ENCODE assay signal across 19 cellular contexts in the genomic region with DNA sequence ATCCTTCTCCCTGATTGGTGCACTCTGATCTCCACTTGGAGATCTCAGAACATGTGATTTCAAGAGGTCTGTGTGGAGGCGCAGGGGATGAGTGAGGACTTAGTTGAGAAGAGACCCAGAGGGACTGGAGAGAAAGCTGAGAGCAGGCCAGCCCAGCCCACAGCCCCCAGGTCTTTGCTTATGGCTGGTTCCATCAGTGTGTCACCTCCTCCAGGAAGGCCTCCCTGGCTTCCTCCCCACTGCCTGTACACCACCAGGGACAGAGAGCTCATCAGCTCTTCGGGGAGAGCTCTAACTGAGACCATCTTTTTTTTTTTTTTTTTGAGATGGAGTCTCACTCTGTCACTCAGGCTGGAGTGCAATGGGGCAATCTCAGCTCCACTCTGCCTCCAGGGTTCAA. TPM values are rescaled to one million over a fixed set of nuclear protein-coding genes. Genes with fewer than 3 reads are reported as not detected.
DNase-seq lines count a peak whose midpoint lies in the region; ATAC-seq, FAIRE-seq and TF ChIP-seq lines count a peak whose summit lies in the region.
"Had no signal": no experiment of that assay in that cellular context is flagged by ENCODE, and none has a peak within 500 bp of the region (broad histone marks: within the 10 kb centered on the region; RNA-seq: fewer than 3 reads in every experiment).

No MANE protein-coding gene starts in this region.

- no peak for TF ChIP-seq RAD21 in A549 (conservative IDR thresholded peaks at IDR 0.05 in 1 of 2, IDR thresholded peaks at IDR 0.05 in 1 of 2)

- peaks cover 0 to 4% (median 2%) of the 10 kb centered on the region in 7 donors for H3K9me3 Mint-ChIP-seq in CD14-positive monocyte
- H3K9me3 Mint-ChIP-seq in activated B cell treated with CpG ODN at 0.5 μM for 24 hours, result no peaks in the 10 kb centered on the region
- H3K9me3 Mint-ChIP-seq in naive thymus-derived CD4-positive, alpha-beta T cell, result no peaks in the 10 kb centered on the region
- H3K9me3 Mint-ChIP-seq in effector memory CD8-positive, alpha-beta T cell, result no peaks in the 10 kb centered on the region

- H3K4me3 Mint-ChIP-seq in CD14-positive monocyte, result peak overlapping the region in 1 of 2 donors; percentile 96
- no peak overlapping the region for H3K4me3 Mint-ChIP-seq in activated B cell treated with CpG ODN at 0.5 μM for 24 hours
- peak overlapping the region in 1 of 10 donors; percentile 32 for H3K4me3 Mint-ChIP-seq in naive thymus-derived CD4-positive, alpha-beta T cell
- H3K4me3 Mint-ChIP-seq in effector memory CD8-positive, alpha-beta T cell, result no peak overlapping the region
- H3K4me3 Mint-ChIP-seq: H9 had no signal

- no peaks in the 10 kb centered on the region for H3K27me3 ChIP-seq in naive thymus-derived CD4-positive, alpha-beta T cell (ENCODE audit: control insufficient read depth in 2 of 2, insufficient read depth in 2 of 2, low read length in 2 of 2)

- no peak for ATAC-seq in A549
- no peak for ATAC-seq in activated B cell treated with CpG ODN at 0.5 μM for 24 hours (ENCODE audit: low read depth)
- no peak for ATAC-seq in naive thymus-derived CD4-positive, alpha-beta T cell
- ATAC-seq in HG03095 (IDR thresholded peaks at IDR 0.05; ENCODE audit: unreplicated experiment), result no peak
- no peak for ATAC-seq in effector memory CD8-positive, alpha-beta T cell (replicated peaks)

- 88% methylated on average over 2 of the region's 2 CpGs for WGBS in A549 (ENCODE audit: missing lambda C conversion rate)

- TF ChIP-seq CTCF in A549 (IDR thresholded peaks at IDR 0.05) (no peak), CD14-positive monocyte (IDR thresholded peaks at IDR 0.05) (no peak), activated B cell treated with CpG ODN at 0.5 μM for 24 hours (IDR thresholded peaks at IDR 0.05) (no peak)

- intact Hi-C loops in CD14-positive monocyte (cut with micrococcal nuclease) (loop anchor here (5.0 to 10.0 kb wide), 2 partner anchors 48 to 89 kb away; no protein-coding TSS in a partner anchor), activated B cell treated with CpG ODN at 0.5 μM for 24 hours (cut with micrococcal nuclease) (loop anchor here (5.0 to 10.0 kb wide), 6 partner anchors 178 to 1034 kb away; a partner anchor contains a TSS)
- intact Hi-C loops in naive thymus-derived CD4-positive, alpha-beta T cell (cut with micrococcal nuclease), result loop anchor here (1.0 to 5.0 kb wide), 4 partner anchors 49 to 162 kb away; a partner anchor contains a TSS

- no peak overlapping the region for H3K4me3 ChIP-seq in A549
- H3K4me3 ChIP-seq in naive thymus-derived CD4-positive, alpha-beta T cell (ENCODE audit: low read length), result no peak overlapping the region

- H3K27me3 Mint-ChIP-seq in CD14-positive monocyte (ENCODE audit: low read depth in 3 of 3), result peaks cover 0 to 1% (median 0%) of the 10 kb centered on the region in 3 donors
- H3K27me3 Mint-ChIP-seq in activated B cell treated with CpG ODN at 0.5 μM for 24 hours, result no peaks in the 10 kb centered on the region
- H3K27me3 Mint-ChIP-seq in naive thymus-derived CD4-positive, alpha-beta T cell, result no peaks in the 10 kb centered on the region
- H3K27me3 Mint-ChIP-seq in effector memory CD8-positive, alpha-beta T cell, result no peaks in the 10 kb centered on the region

- peaks cover 21% of the 10 kb centered on the region; the same call in 2 of the 3 replicates for H3K4me1 ChIP-seq in A549
- peaks cover 27 to 38% of the 10 kb centered on the region in 2 donors for H3K4me1 ChIP-seq in naive thymus-derived CD4-positive, alpha-beta T cell (ENCODE audit: control insufficient read depth in 2 of 2, insufficient read depth in 2 of 2, low read length in 2 of 2)

- H3K36me3 Mint-ChIP-seq in CD14-positive monocyte (peaks cover 30 to 62% of the 10 kb centered on the region in 2 donors), activated B cell treated with CpG ODN at 0.5 μM for 24 hours (ENCODE audit: low read depth) (no peaks in the 10 kb centered on the region)
- H3K36me3 Mint-ChIP-seq in naive thymus-derived CD4-positive, alpha-beta T cell, result no peaks in the 10 kb centered on the region
- peaks cover 6% of the 10 kb centered on the region for H3K36me3 Mint-ChIP-seq in effector memory CD8-positive, alpha-beta T cell (ENCODE audit: insufficient read depth)

- H3K27ac ChIP-seq in A549, result no peak overlapping the region
- no peak overlapping the region for H3K27ac ChIP-seq in naive thymus-derived CD4-positive, alpha-beta T cell (ENCODE audit: low read depth, low read length)
- H3K27ac ChIP-seq: RWPE1 had no signal

- H3K27ac Mint-ChIP-seq in CD14-positive monocyte (peak overlapping the region in 6 of 7 donors; percentile 1 to 99 (median 58)), activated B cell treated with CpG ODN at 0.5 μM for 24 hours (peak overlapping the region; percentile 96)
- peak overlapping the region; percentile 23 to 97 (median 92) for H3K27ac Mint-ChIP-seq in naive thymus-derived CD4-positive, alpha-beta T cell
- peak overlapping the region in 1 of 2 donors; percentile 30 for H3K27ac Mint-ChIP-seq in effector memory CD8-positive, alpha-beta T cell
- H3K27ac Mint-ChIP-seq: H9 had no signal

- H3K36me3 ChIP-seq in naive thymus-derived CD4-positive, alpha-beta T cell (ENCODE audit: control insufficient read depth in 2 of 3, insufficient read depth in 3 of 3, low read length in 3 of 3), result no peaks in the 10 kb centered on the region

- no peaks in the 10 kb centered on the region for H3K9me3 ChIP-seq in A549
- H3K9me3 ChIP-seq in naive thymus-derived CD4-positive, alpha-beta T cell (ENCODE audit: control insufficient read depth in 2 of 3, low read length in 3 of 3), result no peaks in the 10 kb centered on the region

- no peak for FAIRE-seq in A549 (lab: Jason Lieb, UNC)

- POLR2A ChIA-PET in A549 (lab: Yijun Ruan, JAX), result interaction anchor here (0.6 kb wide), 1 partner anchor 111 kb away, joined by 8 read pairs; no protein-coding TSS in a partner anchor
- POLR2A ChIA-PET in activated B cell treated with CpG ODN at 0.5 μM for 24 hours (lab: Charles Lee), result interaction anchor here (0.6 to 10.0 kb wide), 12 partner anchors 8 to 1098 kb away, joined by 3 to 311 read pairs (median 10); a partner anchor contains a TSS
- POLR2A ChIA-PET in naive thymus-derived CD4-positive, alpha-beta T cell (lab: Charles Lee), result interaction anchor here (1.9 kb wide), 1 partner anchor 52 kb away, joined by 6 read pairs; a partner anchor contains a TSS

- no peak for TF ChIP-seq EP300 in A549 (IDR thresholded peaks at IDR 0.05)

- TF ChIP-seq POLR2A in A549 (IDR thresholded peaks at IDR 0.05; ENCODE audit: low read length), result no peak

- no peak overlapping the region for H3K4me2 ChIP-seq in A549

- DNase-seq in A549 (ENCODE audit: low read depth in 1 of 2, low spot score in 1 of 2) (no peak), CD14-positive monocyte (ENCODE audit: low spot score) (no peak), activated B cell treated with CpG ODN at 0.5 μM for 24 hours (no peak)
- no peak for DNase-seq in naive thymus-derived CD4-positive, alpha-beta T cell
- DNase-seq in activated CD4-positive, CD25-positive, alpha-beta regulatory T cell treated with anti-CD3 and anti-CD28 coated beads, Interleukin-2, amount 50 U/mL, for 72 hours, result no peak
- DNase-seq in effector memory CD8-positive, alpha-beta T cell, result no peak
- DNase-seq: AML-193, DMS79 treated with DMSO at 0.1 percent for 48 hours, H9, KBM-7, NCI-H146, NCI-H2081, NCI-H748 treated with DMSO at 0.1 percent for 48 hours, PC-3 had no signal

- H3K4me1 Mint-ChIP-seq in CD14-positive monocyte (peaks cover 70% of the 10 kb centered on the region), activated B cell treated with CpG ODN at 0.5 μM for 24 hours (peaks cover 92% of the 10 kb centered on the region)
- H3K4me1 Mint-ChIP-seq in naive thymus-derived CD4-positive, alpha-beta T cell, result peaks cover 25 to 60% (median 47%) of the 10 kb centered on the region in 7 donors
- peaks cover 32 to 34% of the 10 kb centered on the region in 2 donors for H3K4me1 Mint-ChIP-seq in effector memory CD8-positive, alpha-beta T cell (ENCODE audit: low read depth in 2 of 2)

- CTCF ChIA-PET in A549 (lab: Yijun Ruan, JAX) (interaction anchor here (1.0 to 13.0 kb wide), 46 partner anchors 12 to 516 kb away, joined by 3 to 256 read pairs (median 12); a partner anchor contains a TSS), activated B cell treated with CpG ODN at 0.5 μM for 24 hours (lab: Charles Lee) (interaction anchor here (0.7 to 5.7 kb wide), 13 partner anchors 8 to 175 kb away, joined by 3 to 72 read pairs (median 9); a partner anchor contains a TSS)
- CTCF ChIA-PET in naive thymus-derived CD4-positive, alpha-beta T cell (lab: Charles Lee), result interaction anchor here (0.6 to 3.1 kb wide), 14 partner anchors 11 to 165 kb away, joined by 3 to 21 read pairs (median 5); a partner anchor contains a TSS

RNA-seq across cellular contexts. Expression of a gene that starts 3.4 kb away (rescaled TPM):
- polyA plus RNA-seq in A549 (2011; rRNA removed), result 0.03 and 0.05 TPM in 2 replicates
- polyA plus RNA-seq in A549 (2012; cell fraction: cytosol; rRNA removed), result 0.03 and 0.04 TPM in 2 replicates
- 0.17 and 0.37 TPM in 2 replicates for polyA plus RNA-seq in A549 (2012; cell fraction: nucleus; rRNA removed)
- 0.09 to 0.13 TPM in 2 of 3 replicates, not detected in the other for polyA plus RNA-seq in A549 (2017; fragmentation: RNase III; extraction: RNeasy Plus Mini Kit Qiagen cat#74134 plus additional on column Dnase treatment)
- polyA minus RNA-seq in A549 (2011; rRNA and poly(A)+ RNA removed), result 0.10 and 0.21 TPM in 2 replicates
- polyA plus RNA-seq in CD14-positive monocyte, result 10 to 100 TPM; 22.9 to 33.8 TPM
- 22.0 and 26.0 TPM in 2 replicates for total RNA-seq in activated B cell treated with CpG ODN at 0.5 μM for 24 hours
- 10 to 100 TPM in 1 of 5 experiments, 1 to 10 TPM in 1, under 1 TPM in 2, not detected in 1; 0.27 to 53.7 (median 2.7) TPM for total RNA-seq in naive thymus-derived CD4-positive, alpha-beta T cell
- polyA plus RNA-seq in naive thymus-derived CD4-positive, alpha-beta T cell, result not detected
- total RNA-seq: G401, H9, HT1080, NCI-H460, PC-3 had no signal

RNA-seq across cellular contexts. Expression of a gene that starts 20.0 kb away (rescaled TPM):
- 6.9 and 7.7 TPM in 2 replicates for polyA plus RNA-seq in A549 (2011; rRNA removed)
- polyA plus RNA-seq in A549 (2012; cell fraction: cytosol; rRNA removed), result 17.0 and 21.1 TPM in 2 replicates
- 44.0 and 47.1 TPM in 2 replicates for polyA plus RNA-seq in A549 (2012; cell fraction: nucleus; rRNA removed)
- 12.6 to 15.3 TPM (median 14.8 TPM) in 3 replicates for polyA plus RNA-seq in A549 (2017; fragmentation: RNase III; extraction: RNeasy Plus Mini Kit Qiagen cat#74134 plus additional on column Dnase treatment)
- polyA minus RNA-seq in A549 (2011; rRNA and poly(A)+ RNA removed), result 10.2 and 11.8 TPM in 2 replicates
- polyA plus RNA-seq in CD14-positive monocyte, result 1 to 10 TPM in 1 of 2 donors, under 1 TPM in 1; 0.74 to 1.5 TPM
- total RNA-seq in activated B cell treated with CpG ODN at 0.5 μM for 24 hours, result 4.3 and 6.1 TPM in 2 replicates
- 10 to 100 TPM in 2 of 5 experiments, 1 to 10 TPM in 3; 4.8 to 12.5 (median 6.3) TPM for total RNA-seq in naive thymus-derived CD4-positive, alpha-beta T cell
- 1 to 10 TPM; 2.3 to 3.2 TPM for polyA plus RNA-seq in naive thymus-derived CD4-positive, alpha-beta T cell

RNA-seq across cellular contexts. Expression of a gene that starts 51.4 kb away (rescaled TPM):
- 5.5 and 6.3 TPM in 2 replicates for polyA plus RNA-seq in A549 (2011; rRNA removed)
- polyA plus RNA-seq in A549 (2012; cell fraction: cytosol; rRNA removed), result 4.0 and 5.4 TPM in 2 replicates
- 14.8 and 16.2 TPM in 2 replicates for polyA plus RNA-seq in A549 (2012; cell fraction: nucleus; rRNA removed)
- 2.5 to 4.1 TPM (median 3.1 TPM) in 3 replicates for polyA plus RNA-seq in A549 (2017; fragmentation: RNase III; extraction: RNeasy Plus Mini Kit Qiagen cat#74134 plus additional on column Dnase treatment)
- polyA minus RNA-seq in A549 (2011; rRNA and poly(A)+ RNA removed), result 5.7 and 7.4 TPM in 2 replicates
- 1 to 10 TPM; 6.9 to 9.5 TPM for polyA plus RNA-seq in CD14-positive monocyte
- total RNA-seq in activated B cell treated with CpG ODN at 0.5 μM for 24 hours, result 458 and 541 TPM in 2 replicates
- total RNA-seq in naive thymus-derived CD4-positive, alpha-beta T cell, result 100 to 1,000 TPM; 148 to 260 (median 237) TPM
- 100 to 1,000 TPM in 1 of 2 donors, 10 to 100 TPM in 1; 46.6 to 104 TPM for polyA plus RNA-seq in naive thymus-derived CD4-positive, alpha-beta T cell
- total RNA-seq: HT1080 had no signal

Comparison
In these comparisons a context has a peak if more than half of its experiments do, and no peak if none do; other contexts are left out.
1. RNA of a gene that starts 3.4 kb away (polyA plus RNA-seq): 22.9 to 33.8 TPM in CD14-positive monocyte; 0.03 to 0.37 TPM in A549 and not detected in naive thymus-derived CD4-positive, alpha-beta T cell; every median in the first group is over 10 times any median in the second.